In the genomic region with DNA sequence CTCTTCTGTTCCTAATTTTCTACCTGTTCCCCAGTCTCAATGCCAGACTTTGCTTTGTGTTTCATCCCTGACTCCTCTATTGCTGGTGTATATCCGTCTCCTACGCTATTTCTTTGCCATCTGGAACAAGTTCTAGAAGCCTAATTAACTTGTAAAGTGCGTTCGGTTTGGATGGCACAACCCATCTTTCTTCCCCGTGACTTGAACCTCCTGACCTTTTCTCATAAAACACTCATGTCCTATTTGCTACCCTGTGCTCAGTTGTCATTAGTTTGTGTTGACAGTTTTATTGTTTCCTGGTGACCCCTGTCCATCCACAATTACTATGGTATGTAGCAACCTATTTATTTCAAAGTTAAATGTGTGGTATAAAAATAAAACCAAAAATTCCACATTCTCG, we compare ENCODE assay signal across 19 cellular contexts.
DNase-seq lines count a peak whose midpoint lies in the region; ATAC-seq, FAIRE-seq and TF ChIP-seq lines count a peak whose summit lies in the region.
"Had no signal": no experiment of that assay in that cellular context is flagged by ENCODE, and none has a peak within 500 bp of the region (broad histone marks: within the 10 kb centered on the region; RNA-seq: fewer than 3 reads in every experiment).

No MANE protein-coding gene starts in this region.

- no peak for ATAC-seq in HG03521 (IDR thresholded peaks at IDR 0.05; ENCODE audit: unreplicated experiment)
- ATAC-seq: HepG2 had no signal

- H3K36me3 ChIP-seq in HEK293 (ENCODE audit: control insufficient read depth in 2 of 2, insufficient read depth in 1 of 2, low read length in 2 of 2) = no peaks in the 10 kb centered on the region
- H3K36me3 ChIP-seq: HAP-1 had no signal

- CTCF ChIA-PET in HEK293 (lab: Yijun Ruan, JAX) = no interaction called here

- H3K27ac ChIP-seq in HEK293 (ENCODE audit: extremely low read depth, low read depth, low read length) = no peak overlapping the region
- H3K27ac ChIP-seq: KMS-11 had no signal

- no peaks in the 10 kb centered on the region for H3K4me1 ChIP-seq in HEK293 (ENCODE audit: control insufficient read depth, insufficient read depth, low read length)

- DNase-seq in A172 (ENCODE audit: low spot score) (peak; percentile 65), NCI-H69 (lab: John Stamatoyannopoulos, UW) (peak; percentile 25), retina (peak; percentile 61), mucosa of gallbladder (ENCODE audit: low spot score) (no peak), GM19239 (ENCODE audit: insufficient read length, low spot score) (no peak)
- DNase-seq: 8988T; ACHN; C1 segment of cervical spinal cord; Calu3; CD4-positive, alpha-beta T cell; DMS 273 treated with DMSO at 0.1 percent for 48 hours; GOT3 had no signal

- POLR2A ChIA-PET in HEK293 (lab: Yijun Ruan, JAX) = interaction anchor here (1.0 kb wide), 1 partner anchor 323 kb away, joined by 3 read pairs; a partner anchor contains a TSS

- FAIRE-seq in GM19239 (lab: Jason Lieb, UNC) = no peak
- FAIRE-seq: G401.6, GM12891, HepG2 had no signal

- no peak overlapping the region for H3K4me3 ChIP-seq in HEK293 (ENCODE audit: low read depth, low read length)
- H3K4me3 ChIP-seq: HAP-1 had no signal

- no peaks in the 10 kb centered on the region for H3K9me3 ChIP-seq in HEK293 (ENCODE audit: control insufficient read depth, insufficient read depth, low read depth, low read length)
- H3K9me3 ChIP-seq: HAP-1 had no signal

- TF ChIP-seq CTCF in HEK293 (tag by site-specific recombination; IDR thresholded peaks at IDR 0.05) = no peak

TF ChIP-seq in HEK293, 187 proteins besides CTCF, POLR2A, EP300 and RAD21:
- TF ChIP-seq ZNF654 (tag by site-specific recombination; IDR thresholded peaks at IDR 0.05; ENCODE audit: low read depth) (no peak), TRIM28 (IDR thresholded peaks at IDR 0.05; ENCODE audit: borderline replicate concordance, low read length) (peak; percentile 95), ZNF530 (tag by site-specific recombination; IDR thresholded peaks at IDR 0.05; ENCODE audit: low read depth) (no peak), ZNF670 (tag by site-specific recombination; IDR thresholded peaks at IDR 0.05; ENCODE audit: low read depth) (no peak), TCF7L2 (IDR thresholded peaks at IDR 0.05; ENCODE audit: borderline replicate concordance, low read depth, low read length) (peak; percentile 83), OSR2 (tag by site-specific recombination; IDR thresholded peaks at IDR 0.05) (peak; percentile 58), ZNF302 (tag by site-specific recombination; IDR thresholded peaks at IDR 0.05; ENCODE audit: low read depth) (0 out of 2 replicates have a peak, but pooled peaks have one; percentile 23), ZNF76 (tag by site-specific recombination; IDR thresholded peaks at IDR 0.05; ENCODE audit: borderline replicate concordance, low read depth) (no peak), ZNF248 (tag by site-specific recombination; IDR thresholded peaks at IDR 0.05) (no peak), ZNF843 (tag by site-specific recombination; IDR thresholded peaks at IDR 0.05) (peak; percentile 65), HOXD13 (CRISPR knock-in tag; IDR thresholded peaks at IDR 0.05; ENCODE audit: borderline replicate concordance) (0 out of 2 replicates have a peak, but pooled peaks have one; percentile 27), FEZF1 (tag by site-specific recombination; IDR thresholded peaks at IDR 0.05) (peak; percentile 86), GLIS1 (tag by site-specific recombination; IDR thresholded peaks at IDR 0.05) (peak; percentile 39; the same call in 1 of the 2 replicates), ZNF416 (tag by site-specific recombination; IDR thresholded peaks at IDR 0.05) (no peak), ZNF571 (tag by site-specific recombination; IDR thresholded peaks at IDR 0.05) (no peak), ZNF221 (tag by site-specific recombination; IDR thresholded peaks at IDR 0.05; ENCODE audit: borderline replicate concordance) (no peak)
- TF ChIP-seq, protein P1, sequence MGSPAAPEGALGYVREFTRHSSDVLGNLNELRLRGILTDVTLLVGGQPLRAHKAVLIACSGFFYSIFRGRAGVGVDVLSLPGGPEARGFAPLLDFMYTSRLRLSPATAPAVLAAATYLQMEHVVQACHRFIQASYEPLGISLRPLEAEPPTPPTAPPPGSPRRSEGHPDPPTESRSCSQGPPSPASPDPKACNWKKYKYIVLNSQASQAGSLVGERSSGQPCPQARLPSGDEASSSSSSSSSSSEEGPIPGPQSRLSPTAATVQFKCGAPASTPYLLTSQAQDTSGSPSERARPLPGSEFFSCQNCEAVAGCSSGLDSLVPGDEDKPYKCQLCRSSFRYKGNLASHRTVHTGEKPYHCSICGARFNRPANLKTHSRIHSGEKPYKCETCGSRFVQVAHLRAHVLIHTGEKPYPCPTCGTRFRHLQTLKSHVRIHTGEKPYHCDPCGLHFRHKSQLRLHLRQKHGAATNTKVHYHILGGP (tag by site-specific recombination; IDR thresholded peaks at IDR 0.05) = peak; percentile 66
- TF ChIP-seq, protein P2, sequence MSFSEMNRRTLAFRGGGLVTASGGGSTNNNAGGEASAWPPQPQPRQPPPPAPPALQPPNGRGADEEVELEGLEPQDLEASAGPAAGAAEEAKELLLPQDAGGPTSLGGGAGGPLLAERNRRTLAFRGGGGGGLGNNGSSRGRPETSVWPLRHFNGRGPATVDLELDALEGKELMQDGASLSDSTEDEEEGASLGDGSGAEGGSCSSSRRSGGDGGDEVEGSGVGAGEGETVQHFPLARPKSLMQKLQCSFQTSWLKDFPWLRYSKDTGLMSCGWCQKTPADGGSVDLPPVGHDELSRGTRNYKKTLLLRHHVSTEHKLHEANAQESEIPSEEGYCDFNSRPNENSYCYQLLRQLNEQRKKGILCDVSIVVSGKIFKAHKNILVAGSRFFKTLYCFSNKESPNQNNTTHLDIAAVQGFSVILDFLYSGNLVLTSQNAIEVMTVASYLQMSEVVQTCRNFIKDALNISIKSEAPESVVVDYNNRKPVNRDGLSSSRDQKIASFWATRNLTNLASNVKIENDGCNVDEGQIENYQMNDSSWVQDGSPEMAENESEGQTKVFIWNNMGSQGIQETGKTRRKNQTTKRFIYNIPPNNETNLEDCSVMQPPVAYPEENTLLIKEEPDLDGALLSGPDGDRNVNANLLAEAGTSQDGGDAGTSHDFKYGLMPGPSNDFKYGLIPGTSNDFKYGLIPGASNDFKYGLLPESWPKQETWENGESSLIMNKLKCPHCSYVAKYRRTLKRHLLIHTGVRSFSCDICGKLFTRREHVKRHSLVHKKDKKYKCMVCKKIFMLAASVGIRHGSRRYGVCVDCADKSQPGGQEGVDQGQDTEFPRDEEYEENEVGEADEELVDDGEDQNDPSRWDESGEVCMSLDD (tag by site-specific recombination; IDR thresholded peaks at IDR 0.05) = no peak
- TF ChIP-seq, protein P3, sequence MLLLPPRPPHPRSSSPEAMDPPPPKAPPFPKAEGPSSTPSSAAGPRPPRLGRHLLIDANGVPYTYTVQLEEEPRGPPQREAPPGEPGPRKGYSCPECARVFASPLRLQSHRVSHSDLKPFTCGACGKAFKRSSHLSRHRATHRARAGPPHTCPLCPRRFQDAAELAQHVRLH (tag by site-specific recombination; IDR thresholded peaks at IDR 0.05) = 0 out of 2 replicates have a peak, but pooled peaks have one; percentile 41
- TF ChIP-seq, protein P4, sequence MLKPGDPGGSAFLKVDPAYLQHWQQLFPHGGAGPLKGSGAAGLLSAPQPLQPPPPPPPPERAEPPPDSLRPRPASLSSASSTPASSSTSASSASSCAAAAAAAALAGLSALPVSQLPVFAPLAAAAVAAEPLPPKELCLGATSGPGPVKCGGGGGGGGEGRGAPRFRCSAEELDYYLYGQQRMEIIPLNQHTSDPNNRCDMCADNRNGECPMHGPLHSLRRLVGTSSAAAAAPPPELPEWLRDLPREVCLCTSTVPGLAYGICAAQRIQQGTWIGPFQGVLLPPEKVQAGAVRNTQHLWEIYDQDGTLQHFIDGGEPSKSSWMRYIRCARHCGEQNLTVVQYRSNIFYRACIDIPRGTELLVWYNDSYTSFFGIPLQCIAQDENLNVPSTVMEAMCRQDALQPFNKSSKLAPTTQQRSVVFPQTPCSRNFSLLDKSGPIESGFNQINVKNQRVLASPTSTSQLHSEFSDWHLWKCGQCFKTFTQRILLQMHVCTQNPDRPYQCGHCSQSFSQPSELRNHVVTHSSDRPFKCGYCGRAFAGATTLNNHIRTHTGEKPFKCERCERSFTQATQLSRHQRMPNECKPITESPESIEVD (tag by site-specific recombination; IDR thresholded peaks at IDR 0.05) = peak; percentile 44; the same call in 1 of the 2 replicates
- TF ChIP-seq, protein P5, sequence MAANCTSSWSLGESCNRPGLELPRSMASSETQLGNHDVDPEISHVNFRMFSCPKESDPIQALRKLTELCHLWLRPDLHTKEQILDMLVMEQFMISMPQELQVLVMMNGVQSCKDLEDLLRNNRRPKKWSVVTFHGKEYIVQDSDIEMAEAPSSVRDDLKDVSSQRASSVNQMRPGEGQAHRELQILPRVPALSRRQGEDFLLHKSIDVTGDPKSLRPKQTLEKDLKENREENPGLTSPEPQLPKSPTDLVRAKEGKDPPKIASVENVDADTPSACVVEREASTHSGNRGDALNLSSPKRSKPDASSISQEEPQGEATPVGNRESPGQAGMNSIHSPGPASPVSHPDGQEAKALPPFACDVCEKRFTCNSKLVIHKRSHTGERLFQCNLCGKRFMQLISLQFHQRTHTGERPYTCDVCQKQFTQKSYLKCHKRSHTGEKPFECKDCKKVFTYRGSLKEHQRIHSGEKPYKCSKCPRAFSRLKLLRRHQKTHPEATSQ (tag by site-specific recombination; IDR thresholded peaks at IDR 0.05) = no peak

Comparison
In these comparisons a context has a peak if more than half of its experiments do, and no peak if none do; other contexts are left out.
1. DNase-seq: peak in A172 (single experiment), NCI-H69 (single experiment) and retina (single experiment); none in mucosa of gallbladder (single experiment) and GM19239 (single experiment).